Comparison of ENCODE assay signal across 18 cellular contexts in the genomic region with DNA sequence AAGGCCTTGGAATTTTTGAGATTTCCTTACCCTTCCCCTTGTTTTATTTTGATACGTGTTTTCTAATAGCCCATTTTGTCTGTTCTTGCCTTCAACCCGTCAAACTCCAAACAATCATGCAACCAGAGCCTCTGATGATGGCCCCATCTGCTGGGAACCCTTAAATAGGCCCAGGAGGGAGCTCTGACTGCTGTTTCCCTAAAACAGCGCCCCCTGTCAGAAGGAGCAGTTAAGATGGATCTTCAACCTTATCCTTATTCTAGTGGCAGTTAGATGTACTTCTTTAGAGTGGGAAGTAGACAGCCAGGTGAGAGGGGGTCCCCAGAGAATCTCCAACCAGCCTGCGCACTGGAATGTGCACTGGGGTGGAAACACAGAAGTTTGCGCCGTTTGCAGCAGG.
A peak's percentile ranks its signal among the peaks of the same experiment; 100 is the strongest.
DNase-seq lines count a peak whose midpoint lies in the region; ATAC-seq and TF ChIP-seq lines count a peak whose summit lies in the region.
"Had no signal": no experiment of that assay in that cellular context is flagged by ENCODE, and none has a peak within 500 bp of the region (broad histone marks: within the 10 kb centered on the region; RNA-seq: fewer than 3 reads in every experiment).

No MANE protein-coding gene starts in this region.

- no peaks in the 10 kb centered on the region for H3K27me3 Mint-ChIP-seq in activated naive CD4-positive, alpha-beta T cell treated with anti-CD3 and anti-CD28 coated beads for 36 hours (ENCODE audit: low read depth)
- H3K27me3 Mint-ChIP-seq: activated naive CD8-positive, alpha-beta T cell treated with anti-CD3 and anti-CD28 coated beads, Interleukin-2, amount 50 U/mL, for 24 hours had no signal

- in situ Hi-C loops in SK-MEL-5 (cut with HindIII; ENCODE audit: low pct_unique_long_range_greater_than_20kb, low sequenced_read_pairs), result no loop called here

- no peaks in the 10 kb centered on the region for H3K36me3 Mint-ChIP-seq in activated naive CD4-positive, alpha-beta T cell treated with anti-CD3 and anti-CD28 coated beads for 36 hours (ENCODE audit: low read depth)

- no peak for TF ChIP-seq CTCF in GM12865 (IDR thresholded peaks at IDR 0.05; ENCODE audit: insufficient read depth, low read depth, low read length, missing control alignments)

- H3K27ac Mint-ChIP-seq in activated naive CD4-positive, alpha-beta T cell treated with anti-CD3 and anti-CD28 coated beads for 36 hours, result no peak overlapping the region
- H3K27ac Mint-ChIP-seq: activated naive CD8-positive, alpha-beta T cell treated with anti-CD3 and anti-CD28 coated beads, Interleukin-2, amount 50 U/mL, for 24 hours; activated T-helper 1 cell treated with anti-CD3 and anti-CD28 coated beads, Interleukin-12 subunit alpha, Interleukin-12 subunit beta, Interleukin-2, Interleukin-4 antibody, amounts not matched to agents 30 ng/mL and 10 ng/mL and 1 ng/mL, durations not matched to agents 14 hours and 24 hours and 36 hours had no signal

- no peak overlapping the region for H3K4me3 Mint-ChIP-seq in activated naive CD4-positive, alpha-beta T cell treated with anti-CD3 and anti-CD28 coated beads for 36 hours
- H3K4me3 Mint-ChIP-seq: activated naive CD8-positive, alpha-beta T cell treated with anti-CD3 and anti-CD28 coated beads, Interleukin-2, amount 50 U/mL, for 24 hours; activated T-helper 1 cell treated with anti-CD3 and anti-CD28 coated beads, Interleukin-12 subunit alpha, Interleukin-12 subunit beta, Interleukin-2, Interleukin-4 antibody, amounts not matched to agents 30 ng/mL and 10 ng/mL and 1 ng/mL, durations not matched to agents 14 hours and 24 hours and 36 hours; neural crest cell had no signal

- H3K9me3 Mint-ChIP-seq in activated naive CD4-positive, alpha-beta T cell treated with anti-CD3 and anti-CD28 coated beads for 36 hours, result peaks cover 2% of the 10 kb centered on the region
- H3K9me3 Mint-ChIP-seq: activated naive CD8-positive, alpha-beta T cell treated with anti-CD3 and anti-CD28 coated beads, Interleukin-2, amount 50 U/mL, for 24 hours had no signal

- H3K4me3 ChIP-seq in GM12865 (ENCODE audit: low read depth, low read length), result no peak overlapping the region
- H3K4me3 ChIP-seq: BLaER1 treated with 17β-estradiol and CSF1 and Interleukin-3, amounts not matched to agents 10 nM and 100 nM; MG63; spleen had no signal

- no peaks in the 10 kb centered on the region for H3K4me1 Mint-ChIP-seq in activated naive CD4-positive, alpha-beta T cell treated with anti-CD3 and anti-CD28 coated beads for 36 hours (ENCODE audit: low read depth)
- H3K4me1 Mint-ChIP-seq: activated naive CD8-positive, alpha-beta T cell treated with anti-CD3 and anti-CD28 coated beads, Interleukin-2, amount 50 U/mL, for 24 hours; neural crest cell had no signal

- CTCF ChIA-PET in HEK293T (lab: Yijun Ruan, JAX), result no interaction called here
- CTCF ChIA-PET in activated naive CD4-positive, alpha-beta T cell treated with anti-CD3 and anti-CD28 coated beads for 36 hours (lab: Charles Lee), result no interaction called here

- DNase-seq in GM12865 (ENCODE audit: low read depth), result peak; percentile 4
- peak; percentile 45 for DNase-seq in HEK293T (ENCODE audit: extremely low spot score)
- peak; percentile 58 for DNase-seq in SK-MEL-5 (ENCODE audit: low read depth, low spot score)
- DNase-seq in iPS-NIHi7 (ENCODE audit: extremely low spot score), result peak; percentile 24
- DNase-seq in activated naive CD4-positive, alpha-beta T cell treated with anti-CD3 and anti-CD28 coated beads for 36 hours, result no peak
- no peak for DNase-seq in mesenteric fat pad (ENCODE audit: low spot score)
- DNase-seq: activated naive CD8-positive, alpha-beta T cell treated with anti-CD3 and anti-CD28 coated beads, Interleukin-2, amount 50 U/mL, for 24 hours; DND-41; MG63; NCI-H2029 treated with DMSO at 0.1 percent for 48 hours; NCI-H524; spleen; T-helper 1 cell; WERI-Rb-1 had no signal

- no peak for ATAC-seq in HG03460 (IDR thresholded peaks at IDR 0.05; ENCODE audit: unreplicated experiment)
- ATAC-seq: activated naive CD8-positive, alpha-beta T cell treated with anti-CD3 and anti-CD28 coated beads, Interleukin-2, amount 50 U/mL, for 24 hours had no signal

- POLR2A ChIA-PET in HEK293T (lab: Yijun Ruan, JAX), result no interaction called here

- intact Hi-C loops in activated naive CD4-positive, alpha-beta T cell treated with anti-CD3 and anti-CD28 coated beads for 36 hours (cut with micrococcal nuclease), result no loop called here

TF ChIP-seq in HEK293T, 16 proteins besides CTCF, POLR2A, EP300 and RAD21:
- TF ChIP-seq BHLHE40 (IDR thresholded peaks at IDR 0.05; ENCODE audit: borderline replicate concordance) (no peak), TARDBP (IDR thresholded peaks at IDR 0.05) (no peak), SUZ12 (IDR thresholded peaks at IDR 0.05) (no peak), ZNF384 (IDR thresholded peaks at IDR 0.05) (no peak)

Comparison
In these comparisons a context has a peak if more than half of its experiments do, and no peak if none do; other contexts are left out.
1. DNase-seq: peak in GM12865 (single experiment), HEK293T (single experiment), SK-MEL-5 (single experiment) and iPS-NIHi7 (single experiment); none in activated naive CD4-positive, alpha-beta T cell treated with anti-CD3 and anti-CD28 coated beads for 36 hours (single experiment) and mesenteric fat pad (single experiment).